Comparison of ENCODE assay signal across 1 cellular context in the genomic region with DNA sequence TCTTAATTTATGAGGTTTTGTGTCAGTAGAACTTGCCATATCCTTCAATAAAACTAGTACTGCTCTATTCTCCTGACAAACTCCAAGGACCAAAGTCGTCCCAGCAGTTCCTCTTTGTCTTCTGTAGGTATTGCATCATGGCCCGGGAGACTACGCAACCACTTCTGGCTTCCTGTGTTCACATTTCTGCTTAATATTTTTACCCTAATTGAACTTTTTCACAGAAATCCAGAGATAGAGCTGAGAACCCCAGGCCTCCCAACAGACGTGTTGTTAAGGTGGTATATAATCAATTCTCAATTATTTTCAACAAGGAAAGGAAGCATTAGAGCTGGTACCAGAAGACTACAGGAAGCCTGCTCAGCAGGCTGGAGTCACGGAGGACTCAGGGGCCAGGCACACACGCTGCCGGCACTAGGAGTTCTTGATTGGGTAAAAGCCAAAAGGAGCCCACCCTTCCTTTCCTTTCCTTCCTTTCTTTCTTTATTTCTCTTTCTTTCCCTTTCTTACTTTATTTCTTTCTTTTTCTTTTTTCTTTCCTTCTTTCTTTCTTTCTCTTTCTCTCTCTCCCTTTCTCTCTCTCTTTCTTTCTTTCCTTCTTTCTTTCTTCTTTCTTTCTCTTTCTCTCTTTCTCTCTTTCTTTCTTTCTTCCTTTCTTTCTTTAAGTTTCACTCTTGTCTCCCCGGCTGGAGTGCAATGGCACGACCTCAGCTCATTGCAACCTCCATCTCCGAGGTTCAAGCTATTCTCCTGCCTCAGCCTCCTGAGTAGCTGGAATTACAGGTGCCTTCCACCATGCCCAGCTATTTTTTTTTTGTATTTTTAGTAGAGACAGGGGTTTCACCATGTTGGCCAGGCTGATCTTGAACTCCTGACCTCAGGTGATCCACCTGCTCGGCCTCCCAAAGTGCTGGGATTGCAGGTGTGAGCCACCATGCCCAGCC.
TF ChIP-seq lines count a peak whose summit lies in the region.

No MANE protein-coding gene starts in this region.

TF ChIP-seq in K562, 482 proteins besides CTCF, POLR2A, EP300 and RAD21 (continued from another document and continues in another):
- TF ChIP-seq AFF4 (CRISPR knock-in tag; IDR thresholded peaks at IDR 0.05) (no peak), TEAD4 (IDR thresholded peaks at IDR 0.05; ENCODE audit: low read length) (no peak), TEAD4 (CRISPR knock-in tag; IDR thresholded peaks at IDR 0.05; ENCODE audit: borderline replicate concordance) (no peak), BACH1 (tag; IDR thresholded peaks at IDR 0.05) (no peak), SNIP1 (IDR thresholded peaks at IDR 0.05; ENCODE audit: low read depth) (no peak), ZNF174 (CRISPR knock-in tag; IDR thresholded peaks at IDR 0.05) (no peak), CBX8 (IDR thresholded peaks at IDR 0.05; ENCODE audit: borderline replicate concordance, extremely low read depth, low read depth, low read length, poor library complexity, severe bottlenecking) (no peak), SRF (CRISPR knock-in tag; IDR thresholded peaks at IDR 0.05) (no peak), RAD51 (IDR thresholded peaks at IDR 0.05; ENCODE audit: borderline replicate concordance, low read depth) (no peak), NFIC (IDR thresholded peaks at IDR 0.05) (no peak), GATAD2B (IDR thresholded peaks at IDR 0.05; ENCODE audit: borderline replicate concordance) (no peak), DPF2 (IDR thresholded peaks at IDR 0.05) (no peak), RFX1 (IDR thresholded peaks at IDR 0.05) (no peak), TSHZ1 (CRISPR knock-in tag; IDR thresholded peaks at IDR 0.05) (no peak), KLF10 (CRISPR knock-in tag; IDR thresholded peaks at IDR 0.05) (no peak), HSF4 (CRISPR knock-in tag; IDR thresholded peaks at IDR 0.05; ENCODE audit: borderline replicate concordance) (no peak), PRMT5 (CRISPR knock-in tag; IDR thresholded peaks at IDR 0.05) (no peak), FOXP1 (CRISPR knock-in tag; IDR thresholded peaks at IDR 0.05) (no peak), MAX (CRISPR knock-in tag; IDR thresholded peaks at IDR 0.05) (no peak), CREB1 (IDR thresholded peaks at IDR 0.05) (no peak), CREB1 (CRISPR knock-in tag; IDR thresholded peaks at IDR 0.05) (no peak), ZBTB17 (CRISPR knock-in tag; IDR thresholded peaks at IDR 0.05) (no peak), ZNF431 (CRISPR knock-in tag; IDR thresholded peaks at IDR 0.05) (no peak)
- TF ChIP-seq, protein P1, sequence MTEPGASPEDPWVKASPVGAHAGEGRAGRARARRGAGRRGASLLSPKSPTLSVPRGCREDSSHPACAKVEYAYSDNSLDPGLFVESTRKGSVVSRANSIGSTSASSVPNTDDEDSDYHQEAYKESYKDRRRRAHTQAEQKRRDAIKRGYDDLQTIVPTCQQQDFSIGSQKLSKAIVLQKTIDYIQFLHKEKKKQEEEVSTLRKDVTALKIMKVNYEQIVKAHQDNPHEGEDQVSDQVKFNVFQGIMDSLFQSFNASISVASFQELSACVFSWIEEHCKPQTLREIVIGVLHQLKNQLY (CRISPR knock-in tag; conservative IDR thresholded peaks at IDR 0.05): no peak
- TF ChIP-seq, protein P2, sequence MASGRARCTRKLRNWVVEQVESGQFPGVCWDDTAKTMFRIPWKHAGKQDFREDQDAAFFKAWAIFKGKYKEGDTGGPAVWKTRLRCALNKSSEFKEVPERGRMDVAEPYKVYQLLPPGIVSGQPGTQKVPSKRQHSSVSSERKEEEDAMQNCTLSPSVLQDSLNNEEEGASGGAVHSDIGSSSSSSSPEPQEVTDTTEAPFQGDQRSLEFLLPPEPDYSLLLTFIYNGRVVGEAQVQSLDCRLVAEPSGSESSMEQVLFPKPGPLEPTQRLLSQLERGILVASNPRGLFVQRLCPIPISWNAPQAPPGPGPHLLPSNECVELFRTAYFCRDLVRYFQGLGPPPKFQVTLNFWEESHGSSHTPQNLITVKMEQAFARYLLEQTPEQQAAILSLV (tag; IDR thresholded peaks at IDR 0.05): peak; percentile 76
- TF ChIP-seq, protein P3, sequence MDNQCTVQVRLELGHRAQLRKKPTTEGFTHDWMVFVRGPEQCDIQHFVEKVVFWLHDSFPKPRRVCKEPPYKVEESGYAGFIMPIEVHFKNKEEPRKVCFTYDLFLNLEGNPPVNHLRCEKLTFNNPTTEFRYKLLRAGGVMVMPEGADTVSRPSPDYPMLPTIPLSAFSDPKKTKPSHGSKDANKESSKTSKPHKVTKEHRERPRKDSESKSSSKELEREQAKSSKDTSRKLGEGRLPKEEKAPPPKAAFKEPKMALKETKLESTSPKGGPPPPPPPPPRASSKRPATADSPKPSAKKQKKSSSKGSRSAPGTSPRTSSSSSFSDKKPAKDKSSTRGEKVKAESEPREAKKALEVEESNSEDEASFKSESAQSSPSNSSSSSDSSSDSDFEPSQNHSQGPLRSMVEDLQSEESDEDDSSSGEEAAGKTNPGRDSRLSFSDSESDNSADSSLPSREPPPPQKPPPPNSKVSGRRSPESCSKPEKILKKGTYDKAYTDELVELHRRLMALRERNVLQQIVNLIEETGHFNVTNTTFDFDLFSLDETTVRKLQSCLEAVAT (IDR thresholded peaks at IDR 0.05): no peak
- TF ChIP-seq, protein P4, sequence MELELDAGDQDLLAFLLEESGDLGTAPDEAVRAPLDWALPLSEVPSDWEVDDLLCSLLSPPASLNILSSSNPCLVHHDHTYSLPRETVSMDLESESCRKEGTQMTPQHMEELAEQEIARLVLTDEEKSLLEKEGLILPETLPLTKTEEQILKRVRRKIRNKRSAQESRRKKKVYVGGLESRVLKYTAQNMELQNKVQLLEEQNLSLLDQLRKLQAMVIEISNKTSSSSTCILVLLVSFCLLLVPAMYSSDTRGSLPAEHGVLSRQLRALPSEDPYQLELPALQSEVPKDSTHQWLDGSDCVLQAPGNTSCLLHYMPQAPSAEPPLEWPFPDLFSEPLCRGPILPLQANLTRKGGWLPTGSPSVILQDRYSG (tag; conservative IDR thresholded peaks at IDR 0.05; ENCODE audit: low read depth): no peak
- TF ChIP-seq, protein P5, sequence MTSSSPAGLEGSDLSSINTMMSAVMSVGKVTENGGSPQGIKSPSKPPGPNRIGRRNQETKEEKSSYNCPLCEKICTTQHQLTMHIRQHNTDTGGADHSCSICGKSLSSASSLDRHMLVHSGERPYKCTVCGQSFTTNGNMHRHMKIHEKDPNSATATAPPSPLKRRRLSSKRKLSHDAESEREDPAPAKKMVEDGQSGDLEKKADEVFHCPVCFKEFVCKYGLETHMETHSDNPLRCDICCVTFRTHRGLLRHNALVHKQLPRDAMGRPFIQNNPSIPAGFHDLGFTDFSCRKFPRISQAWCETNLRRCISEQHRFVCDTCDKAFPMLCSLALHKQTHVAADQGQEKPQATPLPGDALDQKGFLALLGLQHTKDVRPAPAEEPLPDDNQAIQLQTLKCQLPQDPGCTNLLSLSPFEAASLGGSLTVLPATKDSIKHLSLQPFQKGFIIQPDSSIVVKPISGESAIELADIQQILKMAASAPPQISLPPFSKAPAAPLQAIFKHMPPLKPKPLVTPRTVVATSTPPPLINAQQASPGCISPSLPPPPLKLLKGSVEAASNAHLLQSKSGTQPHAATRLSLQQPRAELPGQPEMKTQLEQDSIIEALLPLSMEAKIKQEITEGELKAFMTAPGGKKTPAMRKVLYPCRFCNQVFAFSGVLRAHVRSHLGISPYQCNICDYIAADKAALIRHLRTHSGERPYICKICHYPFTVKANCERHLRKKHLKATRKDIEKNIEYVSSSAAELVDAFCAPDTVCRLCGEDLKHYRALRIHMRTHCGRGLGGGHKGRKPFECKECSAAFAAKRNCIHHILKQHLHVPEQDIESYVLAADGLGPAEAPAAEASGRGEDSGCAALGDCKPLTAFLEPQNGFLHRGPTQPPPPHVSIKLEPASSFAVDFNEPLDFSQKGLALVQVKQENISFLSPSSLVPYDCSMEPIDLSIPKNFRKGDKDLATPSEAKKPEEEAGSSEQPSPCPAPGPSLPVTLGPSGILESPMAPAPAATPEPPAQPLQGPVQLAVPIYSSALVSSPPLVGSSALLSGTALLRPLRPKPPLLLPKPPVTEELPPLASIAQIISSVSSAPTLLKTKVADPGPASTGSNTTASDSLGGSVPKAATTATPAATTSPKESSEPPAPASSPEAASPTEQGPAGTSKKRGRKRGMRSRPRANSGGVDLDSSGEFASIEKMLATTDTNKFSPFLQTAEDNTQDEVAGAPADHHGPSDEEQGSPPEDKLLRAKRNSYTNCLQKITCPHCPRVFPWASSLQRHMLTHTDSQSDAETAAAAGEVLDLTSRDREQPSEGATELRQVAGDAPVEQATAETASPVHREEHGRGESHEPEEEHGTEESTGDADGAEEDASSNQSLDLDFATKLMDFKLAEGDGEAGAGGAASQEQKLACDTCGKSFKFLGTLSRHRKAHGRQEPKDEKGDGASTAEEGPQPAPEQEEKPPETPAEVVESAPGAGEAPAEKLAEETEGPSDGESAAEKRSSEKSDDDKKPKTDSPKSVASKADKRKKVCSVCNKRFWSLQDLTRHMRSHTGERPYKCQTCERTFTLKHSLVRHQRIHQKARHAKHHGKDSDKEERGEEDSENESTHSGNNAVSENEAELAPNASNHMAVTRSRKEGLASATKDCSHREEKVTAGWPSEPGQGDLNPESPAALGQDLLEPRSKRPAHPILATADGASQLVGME (CRISPR knock-in tag; IDR thresholded peaks at IDR 0.05): no peak
- TF ChIP-seq, protein P6, sequence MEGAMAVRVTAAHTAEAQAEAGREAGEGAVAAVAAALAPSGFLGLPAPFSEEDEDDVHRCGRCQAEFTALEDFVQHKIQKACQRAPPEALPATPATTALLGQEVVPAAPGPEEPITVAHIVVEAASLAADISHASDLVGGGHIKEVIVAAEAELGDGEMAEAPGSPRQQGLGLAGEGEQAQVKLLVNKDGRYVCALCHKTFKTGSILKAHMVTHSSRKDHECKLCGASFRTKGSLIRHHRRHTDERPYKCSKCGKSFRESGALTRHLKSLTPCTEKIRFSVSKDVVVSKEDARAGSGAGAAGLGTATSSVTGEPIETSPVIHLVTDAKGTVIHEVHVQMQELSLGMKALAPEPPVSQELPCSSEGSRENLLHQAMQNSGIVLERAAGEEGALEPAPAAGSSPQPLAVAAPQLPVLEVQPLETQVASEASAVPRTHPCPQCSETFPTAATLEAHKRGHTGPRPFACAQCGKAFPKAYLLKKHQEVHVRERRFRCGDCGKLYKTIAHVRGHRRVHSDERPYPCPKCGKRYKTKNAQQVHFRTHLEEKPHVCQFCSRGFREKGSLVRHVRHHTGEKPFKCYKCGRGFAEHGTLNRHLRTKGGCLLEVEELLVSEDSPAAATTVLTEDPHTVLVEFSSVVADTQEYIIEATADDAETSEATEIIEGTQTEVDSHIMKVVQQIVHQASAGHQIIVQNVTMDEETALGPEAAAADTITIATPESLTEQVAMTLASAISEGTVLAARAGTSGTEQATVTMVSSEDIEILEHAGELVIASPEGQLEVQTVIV (CRISPR knock-in tag; IDR thresholded peaks at IDR 0.05; ENCODE audit: borderline replicate concordance): no peak
